Comparison of ENCODE assay signal across 17 cellular contexts in the genomic region with DNA sequence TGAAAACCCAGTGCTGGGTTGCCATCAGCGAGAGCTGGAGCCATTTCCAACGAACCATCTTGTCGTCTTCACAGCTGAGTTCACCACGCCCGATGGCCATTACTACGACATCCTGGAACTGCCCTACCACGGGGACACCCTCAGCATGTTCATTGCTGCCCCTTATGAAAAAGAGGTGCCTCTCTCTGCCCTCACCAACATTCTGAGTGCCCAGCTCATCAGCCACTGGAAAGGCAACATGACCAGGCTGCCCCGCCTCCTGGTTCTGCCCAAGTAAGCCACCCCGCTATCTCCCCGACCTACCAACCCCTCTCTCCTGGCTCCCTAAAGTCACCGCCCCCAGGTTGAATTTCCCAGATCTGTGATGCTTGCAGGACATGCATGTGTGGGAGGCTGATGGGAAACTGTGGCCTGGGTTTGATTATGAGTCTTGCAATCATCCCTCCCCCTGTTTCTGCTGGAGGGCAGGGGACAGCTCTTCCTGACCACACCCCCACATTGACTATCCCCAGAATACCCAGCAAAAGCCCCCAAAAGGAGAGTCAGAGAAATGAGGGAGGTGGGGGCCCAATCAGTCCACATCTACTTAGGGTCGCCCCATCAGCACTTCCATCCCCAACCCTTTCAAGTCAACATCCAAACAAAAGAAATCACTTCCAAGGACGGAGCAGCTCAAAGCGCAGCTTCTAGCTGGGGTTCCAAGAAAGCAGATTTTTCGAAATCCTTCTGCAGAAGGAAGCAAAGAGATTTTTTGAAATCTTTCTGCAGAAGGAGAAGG. TPM values are rescaled to one million over a fixed set of nuclear protein-coding genes. Genes with fewer than 3 reads are reported as not detected.
DNase-seq lines count a peak whose midpoint lies in the region; ATAC-seq and TF ChIP-seq lines count a peak whose summit lies in the region.
"Had no signal": no experiment of that assay in that cellular context is flagged by ENCODE, and none has a peak within 500 bp of the region (broad histone marks: within the 10 kb centered on the region; RNA-seq: fewer than 3 reads in every experiment).

No MANE protein-coding gene starts in this region.

- no peak for TF ChIP-seq EP300 in neural cell (conservative IDR thresholded peaks at IDR 0.05; ENCODE audit: poor library complexity, severe bottlenecking)

- H3K4me2 ChIP-seq in BLaER1 treated with 17β-estradiol and CSF1 and Interleukin-3, amounts not matched to agents 10 nM and 100 nM: peak overlapping the region; percentile 2 to 93 (median 52); a peak in 17 of 22 replicates
- H3K4me2 ChIP-seq in neural cell (ENCODE audit: low read length): no peak overlapping the region

- H3K36me3 Mint-ChIP-seq in activated naive CD8-positive, alpha-beta T cell treated with anti-CD3 and anti-CD28 coated beads, Interleukin-2, amount 50 U/mL, for 24 hours (ENCODE audit: low read depth): no peaks in the 10 kb centered on the region
- H3K36me3 Mint-ChIP-seq: memory B cell had no signal

- ATAC-seq in Panc1 (no peak), HG03108 (IDR thresholded peaks at IDR 0.05; ENCODE audit: unreplicated experiment) (no peak), HG03039 (IDR thresholded peaks at IDR 0.05; ENCODE audit: unreplicated experiment) (no peak)
- ATAC-seq in activated naive CD8-positive, alpha-beta T cell treated with anti-CD3 and anti-CD28 coated beads, Interleukin-2, amount 50 U/mL, for 24 hours: no peak

- H3K36me3 ChIP-seq in BLaER1 treated with 17β-estradiol and CSF1 and Interleukin-3, amounts not matched to agents 10 nM and 100 nM: no peaks in the 10 kb centered on the region
- peaks cover 2% of the 10 kb centered on the region for H3K36me3 ChIP-seq in Panc1 (ENCODE audit: control insufficient read depth, insufficient read depth, low read length)
- no peaks in the 10 kb centered on the region for H3K36me3 ChIP-seq in neural cell (ENCODE audit: insufficient read depth, low read length)

- H2AFZ ChIP-seq in neural cell (ENCODE audit: low read depth, low read length): no peak overlapping the region

- no peak overlapping the region; a peak in 1 of 22 replicates for H3K9ac ChIP-seq in BLaER1 treated with 17β-estradiol and CSF1 and Interleukin-3, amounts not matched to agents 10 nM and 100 nM
- H3K9ac ChIP-seq in neural cell (ENCODE audit: low read length): no peak overlapping the region

- no peak overlapping the region for H3K4me3 ChIP-seq in BLaER1 treated with 17β-estradiol and CSF1 and Interleukin-3, amounts not matched to agents 10 nM and 100 nM
- H3K4me3 ChIP-seq in Panc1 (ENCODE audit: low read depth in 2 of 2, low read length in 2 of 2): no peak overlapping the region
- no peak overlapping the region for H3K4me3 ChIP-seq in neural cell (ENCODE audit: low read length)

- H3K27ac Mint-ChIP-seq in activated naive CD8-positive, alpha-beta T cell treated with anti-CD3 and anti-CD28 coated beads, Interleukin-2, amount 50 U/mL, for 24 hours: no peak overlapping the region
- H3K27ac Mint-ChIP-seq: memory B cell had no signal

- TF ChIP-seq RAD21 in neural cell (conservative IDR thresholded peaks at IDR 0.05): no peak

- H3K9me2 ChIP-seq in neural cell (ENCODE audit: insufficient read depth, low read length): no peaks in the 10 kb centered on the region

- CTCF ChIA-PET in Panc1 (lab: Charles Lee): no interaction called here

- H3K4me1 ChIP-seq in BLaER1 treated with 17β-estradiol and CSF1 and Interleukin-3, amounts not matched to agents 10 nM and 100 nM: peaks cover 33 to 68% (median 49%) of the 10 kb centered on the region in 10 experiments
- peaks cover 37% of the 10 kb centered on the region for H3K4me1 ChIP-seq in Panc1 (ENCODE audit: control insufficient read depth, insufficient read depth, low read length)

- no peaks in the 10 kb centered on the region for H3K9me3 ChIP-seq in BLaER1 treated with 17β-estradiol and CSF1 and Interleukin-3, amounts not matched to agents 10 nM and 100 nM (replicated peaks in 1 of 11)
- H3K9me3 ChIP-seq in Panc1 (ENCODE audit: control insufficient read depth, insufficient read depth, low read depth, low read length): no peaks in the 10 kb centered on the region
- H3K9me3 ChIP-seq in neural cell (ENCODE audit: low read length): no peaks in the 10 kb centered on the region

- POLR2A ChIA-PET in Panc1 (lab: Charles Lee): interaction anchor here (0.6 kb wide), 2 partner anchors 10 to 39 kb away, joined by 3 to 5 read pairs; no protein-coding TSS in a partner anchor

- H3F3A ChIP-seq in neural cell (ENCODE audit: insufficient read depth, low read length, poor library complexity, severe bottlenecking): no peaks in the 10 kb centered on the region

- BruUV-seq in Panc1 (replicated peaks; lab: Mats Ljungman, UMichigan): no TSS peak

- H3K27ac ChIP-seq in BLaER1 treated with 17β-estradiol and CSF1 and Interleukin-3, amounts not matched to agents 10 nM and 100 nM: peak overlapping the region in 1 of 11 experiments; percentile 49; a peak in 1 of 22 replicates
- H3K27ac ChIP-seq in Panc1 (ENCODE audit: low read length) (peak overlapping the region; percentile 34; the same call in 1 of the 2 replicates), neural cell (ENCODE audit: low read length) (peak overlapping the region; percentile 7)

- intact Hi-C loops in Panc1 (cut with micrococcal nuclease; ENCODE audit: unreplicated experiment): loop anchor here (2.0 kb wide), 1 partner anchor 39 kb away; no protein-coding TSS in a partner anchor

- no peak for DNase-seq in Panc1 (ENCODE audit: low read depth, low spot score)
- DNase-seq in dermis blood vessel endothelial cell: peak; percentile 44
- DNase-seq in KG1 (lab: John Stamatoyannopoulos, UW): no peak
- no peak for DNase-seq in activated naive CD8-positive, alpha-beta T cell treated with anti-CD3 and anti-CD28 coated beads, Interleukin-2, amount 50 U/mL, for 24 hours
- DNase-seq: activated CD4-positive, alpha-beta T cell treated with anti-CD3 and anti-CD28 coated beads, Interleukin-2, amount 50 U/mL, for 4 hours; NCI-H2171; stimulated activated CD4-positive, alpha-beta T cell treated with anti-CD3 and anti-CD28 coated beads, Interleukin-1b, Interleukin-23, amount 100 ng/mL, for 48 hours had no signal

- in situ Hi-C loops in Panc1 (cut with HindIII; ENCODE audit: low pct_unique_long_range_greater_than_20kb, low sequenced_read_pairs): no loop called here

- peaks cover 42% of the 10 kb centered on the region for H3K4me1 Mint-ChIP-seq in activated naive CD8-positive, alpha-beta T cell treated with anti-CD3 and anti-CD28 coated beads, Interleukin-2, amount 50 U/mL, for 24 hours

- no peaks in the 10 kb centered on the region for H3K79me2 ChIP-seq in neural cell (replicated peaks; ENCODE audit: insufficient read depth, low read length)

- no peaks in the 10 kb centered on the region; a peak in 1 of 22 replicates for H4K20me1 ChIP-seq in BLaER1 treated with 17β-estradiol and CSF1 and Interleukin-3, amounts not matched to agents 10 nM and 100 nM
- H4K20me1 ChIP-seq in neural cell (ENCODE audit: insufficient read depth): no peaks in the 10 kb centered on the region

- no peak overlapping the region for H3K4me3 Mint-ChIP-seq in activated naive CD8-positive, alpha-beta T cell treated with anti-CD3 and anti-CD28 coated beads, Interleukin-2, amount 50 U/mL, for 24 hours
- H3K4me3 Mint-ChIP-seq: central memory CD8-positive, alpha-beta T cell; memory B cell had no signal

- no peaks in the 10 kb centered on the region for H3K9me3 Mint-ChIP-seq in activated naive CD8-positive, alpha-beta T cell treated with anti-CD3 and anti-CD28 coated beads, Interleukin-2, amount 50 U/mL, for 24 hours
- H3K9me3 Mint-ChIP-seq: central memory CD8-positive, alpha-beta T cell; memory B cell had no signal

- peaks cover 0 to 3% (median 0%) of the 10 kb centered on the region in 11 experiments; a peak in 4 of 22 replicates for H3K27me3 ChIP-seq in BLaER1 treated with 17β-estradiol and CSF1 and Interleukin-3, amounts not matched to agents 10 nM and 100 nM
- H3K27me3 ChIP-seq in Panc1 (ENCODE audit: control insufficient read depth, insufficient read depth, low read length) (no peaks in the 10 kb centered on the region), neural cell (ENCODE audit: insufficient read depth, low read depth, low read length) (no peaks in the 10 kb centered on the region)

- TF ChIP-seq CTCF in Panc1 (IDR thresholded peaks at IDR 0.05) (no peak), neural cell (IDR thresholded peaks at IDR 0.05; ENCODE audit: poor library complexity, severe bottlenecking) (no peak)

- peaks cover 31% of the 10 kb centered on the region for H3K27me3 Mint-ChIP-seq in activated naive CD8-positive, alpha-beta T cell treated with anti-CD3 and anti-CD28 coated beads, Interleukin-2, amount 50 U/mL, for 24 hours

TF ChIP-seq in neural cell, 6 proteins besides CTCF, POLR2A, EP300 and RAD21 (continues in another document):
- TF ChIP-seq TAF1 (IDR thresholded peaks at IDR 0.05; ENCODE audit: low read depth): no peak
- no peak for TF ChIP-seq MXI1 (conservative IDR thresholded peaks at IDR 0.05; ENCODE audit: poor library complexity, severe bottlenecking)
- TF ChIP-seq SMC3 (conservative IDR thresholded peaks at IDR 0.05; ENCODE audit: poor library complexity): no peak

RNA-seq across cellular contexts. Expression of a gene that starts 6.9 kb away (rescaled TPM):
- total RNA-seq in Panc1 (2021; ENCODE audit: unreplicated experiment) (370 TPM), dermis blood vessel endothelial cell (289 and 399 TPM in 2 replicates)
- polyA plus RNA-seq in Panc1 (2012; ENCODE audit: insufficient read length): 482 TPM
- polyA plus RNA-seq in neural cell: 0.12 TPM in 1 of 2 replicates, not detected in the other
- 0.23 TPM in 1 of 2 replicates, not detected in the other for polyA minus RNA-seq in neural cell
- total RNA-seq: T-helper 1 cell treated with Interleukin-12 subunit alpha and Interleukin-12 subunit beta and Interleukin-4 antibody, amounts not matched to agents 30 ng/mL and 1 ng/mL, for 36 hours had no signal

RNA-seq across cellular contexts. Expression of a gene that starts 20.5 kb away (rescaled TPM):
- total RNA-seq in Panc1 (2021; ENCODE audit: unreplicated experiment): 74.2 TPM
- polyA plus RNA-seq in Panc1 (2012; ENCODE audit: insufficient read length): 152 TPM
- 115 and 144 TPM in 2 replicates for total RNA-seq in dermis blood vessel endothelial cell
- 344 and 389 TPM in 2 replicates for polyA plus RNA-seq in neural cell
- 99.2 and 107 TPM in 2 replicates for polyA minus RNA-seq in neural cell

RNA-seq across cellular contexts. Expression of a gene that starts 31.6 kb away (rescaled TPM):
- total RNA-seq in Panc1 (2021; ENCODE audit: unreplicated experiment): 4.4 TPM
- 10.8 TPM for polyA plus RNA-seq in Panc1 (2012; ENCODE audit: insufficient read length)
- not detected in 2 replicates for total RNA-seq in dermis blood vessel endothelial cell
- 36.8 and 39.3 TPM in 2 replicates for polyA plus RNA-seq in neural cell
- polyA minus RNA-seq in neural cell: 30.7 and 49.4 TPM in 2 replicates
- total RNA-seq: M059J, posterior vena cava had no signal

RNA-seq across cellular contexts. Expression of a gene that starts 46.3 kb away (rescaled TPM):
- total RNA-seq in Panc1 (2021; ENCODE audit: unreplicated experiment) (0.15 TPM), dermis blood vessel endothelial cell (not detected in 2 replicates)
- polyA plus RNA-seq in Panc1 (2012; ENCODE audit: insufficient read length): not detected
- 4.0 and 4.5 TPM in 2 replicates for polyA plus RNA-seq in neural cell
- polyA minus RNA-seq in neural cell: 0.73 and 1.5 TPM in 2 replicates
- total RNA-seq: Daoy; posterior vena cava; T-helper 1 cell treated with Interleukin-12 subunit alpha and Interleukin-12 subunit beta and Interleukin-4 antibody, amounts not matched to agents 30 ng/mL and 1 ng/mL, for 36 hours had no signal

RNA-seq across cellular contexts. Expression of a gene that starts 48.5 kb away (rescaled TPM):
- total RNA-seq in Panc1 (2021; ENCODE audit: unreplicated experiment) (37.4 TPM), dermis blood vessel endothelial cell (19.6 and 28.0 TPM in 2 replicates)
- 31.8 TPM for polyA plus RNA-seq in Panc1 (2012; ENCODE audit: insufficient read length)
- 0.01 and 0.12 TPM in 2 replicates for polyA plus RNA-seq in neural cell
- under 0.01 and 0.35 TPM in 2 replicates for polyA minus RNA-seq in neural cell
